15 cellular contexts compared by ENCODE assay signal in the genomic region with DNA sequence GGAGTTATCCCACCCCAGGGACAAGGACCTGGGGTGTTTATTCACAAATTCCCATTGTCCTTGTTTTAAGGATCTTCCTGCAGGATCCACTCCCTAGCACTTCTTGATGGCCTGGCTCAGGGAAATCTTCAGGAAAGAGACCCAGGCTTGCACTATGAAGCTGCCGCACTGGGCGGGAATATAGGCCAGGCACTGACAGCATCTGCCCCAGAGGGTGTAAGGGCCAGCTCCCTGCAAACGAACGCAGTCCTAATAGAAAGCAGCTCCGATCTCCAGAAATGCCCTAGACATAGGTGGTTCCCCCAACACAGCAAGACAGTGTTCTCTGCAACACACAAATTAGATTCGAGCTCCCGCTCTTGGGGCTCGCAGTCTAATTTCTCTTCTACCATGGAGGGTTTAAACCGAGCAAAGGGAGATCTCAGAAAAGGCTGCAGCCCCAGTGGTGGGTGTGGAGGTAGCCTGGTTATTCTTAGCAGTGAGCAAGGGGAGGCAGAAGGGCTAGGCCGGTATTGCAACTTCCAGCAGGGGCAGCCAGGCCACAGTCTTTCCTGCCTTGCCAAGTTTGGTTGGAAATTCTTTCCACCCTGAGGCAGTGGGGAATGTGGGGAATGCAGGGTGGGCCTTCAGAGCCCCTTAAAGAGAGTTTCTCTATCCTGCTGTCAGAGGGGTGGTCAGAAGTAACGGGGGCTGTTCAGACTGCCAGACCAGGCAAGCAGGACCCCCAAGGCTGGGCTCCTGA. TPM values are rescaled to one million over a fixed set of nuclear protein-coding genes. Genes with fewer than 3 reads are reported as not detected.
DNase-seq lines count a peak whose midpoint lies in the region; ATAC-seq, FAIRE-seq and TF ChIP-seq lines count a peak whose summit lies in the region.
"Had no signal": no experiment of that assay in that cellular context is flagged by ENCODE, and none has a peak within 500 bp of the region (broad histone marks: within the 10 kb centered on the region; RNA-seq: fewer than 3 reads in every experiment).

No MANE protein-coding gene starts in this region.

- H2BK5ac ChIP-seq in H1 (ENCODE audit: low read depth, low read length): peak overlapping the region; percentile 69

- H3K9ac ChIP-seq in H1 (replicated peaks in 1 of 4; ENCODE audit: extremely low read depth in 1 of 4, low read depth in 3 of 4, low read length in 3 of 4): no peak overlapping the region; a peak in 1 of 7 replicates
- H3K9ac ChIP-seq in stomach smooth muscle (ENCODE audit: low read length in 2 of 2): peak overlapping the region; percentile 13 to 22
- H3K9ac ChIP-seq: BLaER1 had no signal

- TF ChIP-seq EP300 in H1 (IDR thresholded peaks at IDR 0.05; ENCODE audit: borderline replicate concordance in 1 of 2, low read depth in 2 of 2, low read length in 2 of 2): no peak

- H3K4me3 ChIP-seq in H1 (ENCODE audit: extremely low read depth in 1 of 4, insufficient read depth in 2 of 4, low read depth in 3 of 4, low read length in 4 of 4): no peak overlapping the region
- peak overlapping the region in 1 of 2 donors; percentile 40 for H3K4me3 ChIP-seq in stomach smooth muscle (ENCODE audit: low read length in 2 of 2)
- H3K4me3 ChIP-seq: BLaER1, SJCRH30 had no signal

- ATAC-seq in memory B cell (ENCODE audit: low read depth) (no peak), HG03045 (IDR thresholded peaks at IDR 0.05; ENCODE audit: unreplicated experiment) (no peak)
- ATAC-seq in stimulated activated naive CD8-positive, alpha-beta T cell treated with anti-CD3 and anti-CD28 coated beads, Interleukin-15, Interleukin-2, amounts not matched to agents 100 U/mL and 50 U/mL, for 24 hours: no peak

- H3K27ac Mint-ChIP-seq in IgD-negative memory B cell: peak overlapping the region in 2 of 3 donors; percentile 68 to 71
- peak overlapping the region; percentile 76 for H3K27ac Mint-ChIP-seq in memory B cell
- H3K27ac Mint-ChIP-seq: HFFc6 had no signal

- H3K14ac ChIP-seq in H1 (ENCODE audit: insufficient read length): no peak overlapping the region

- no peaks in the 10 kb centered on the region for H4K20me1 ChIP-seq in H1 (replicated peaks in 1 of 2; ENCODE audit: control insufficient read depth in 1 of 2, insufficient read depth in 2 of 2, low read length in 2 of 2)
- H4K20me1 ChIP-seq: BLaER1 had no signal

- peak overlapping the region; percentile 66 for H3K18ac ChIP-seq in H1 (ENCODE audit: extremely low read depth, low read length)

- H3K36me3 ChIP-seq in H1 (ENCODE audit: control insufficient read depth in 2 of 4, insufficient read depth in 4 of 4, low read length in 3 of 4): no peaks in the 10 kb centered on the region
- H3K36me3 ChIP-seq in stomach smooth muscle (ENCODE audit: control insufficient read depth in 2 of 2, insufficient read depth in 2 of 2, low read length in 2 of 2): no peaks in the 10 kb centered on the region
- H3K36me3 ChIP-seq: BLaER1, SJCRH30 had no signal

- H3K27me3 Mint-ChIP-seq in IgD-negative memory B cell (no peaks in the 10 kb centered on the region), memory B cell (no peaks in the 10 kb centered on the region)

- peak; percentile 38 to 51 (median 46) for TF ChIP-seq CTCF in H1 (IDR thresholded peaks at IDR 0.05; ENCODE audit: control extremely low read depth in 1 of 3, insufficient read depth in 1 of 3, low read depth in 1 of 3, low read length in 3 of 3)

- no peak for TF ChIP-seq POLR2A in H1 (IDR thresholded peaks at IDR 0.05; ENCODE audit: control extremely low read depth in 1 of 2, low read depth in 2 of 2, low read length in 2 of 2)

- H2BK12ac ChIP-seq in H1 (ENCODE audit: low read depth, low read length): peak overlapping the region; percentile 62; the same call in 1 of the 2 replicates

- peaks cover 3 to 17% (median 14%) of the 10 kb centered on the region in 4 experiments for H3K4me1 ChIP-seq in H1 (replicated peaks in 1 of 4; ENCODE audit: control insufficient read depth in 3 of 4, insufficient read depth in 4 of 4, low read length in 3 of 4)
- H3K4me1 ChIP-seq in stomach smooth muscle (ENCODE audit: control insufficient read depth, insufficient read depth, low read length): peaks cover 53% of the 10 kb centered on the region
- H3K4me1 ChIP-seq: BLaER1, SJCRH30 had no signal

- peak overlapping the region; percentile 19 to 21; a peak in 2 of 4 replicates for H3K4me2 ChIP-seq in H1 (ENCODE audit: insufficient read depth in 1 of 2, low read depth in 2 of 2, low read length in 2 of 2)
- H3K4me2 ChIP-seq: BLaER1 had no signal

- no peaks in the 10 kb centered on the region; the same call in none of the 2 replicates for H3K23me2 ChIP-seq in H1 (ENCODE audit: low read depth, low read length)

- H3K27ac ChIP-seq in H1 (ENCODE audit: low read depth, low read length): peak overlapping the region; percentile 29; the same call in 1 of the 2 replicates
- peak overlapping the region; percentile 78 for H3K27ac ChIP-seq in stomach smooth muscle (ENCODE audit: low read length)
- H3K27ac ChIP-seq: BLaER1, HL-60, SJCRH30 had no signal

- WGBS in H1 (ENCODE audit: extremely low coverage in 1 of 2, insufficient coverage in 1 of 2, insufficient read length in 1 of 2, insufficient replicate concordance in 2 of 2, low coverage in 1 of 2, low lambda C conversion rate in 2 of 2, missing lambda C conversion rate in 1 of 2), 2 experiments: 59% methylated on average over 11 of the region's 11 CpGs; no CpG with 5 or more reads in 1 of the 2 experiments

- H3K36me3 Mint-ChIP-seq in IgD-negative memory B cell: no peaks in the 10 kb centered on the region
- no peaks in the 10 kb centered on the region for H3K36me3 Mint-ChIP-seq in memory B cell

- FAIRE-seq in H1 (lab: Jason Lieb, UNC): peak; percentile 52

- no peak overlapping the region for H3K23ac ChIP-seq in H1 (ENCODE audit: insufficient read length)

- DNase-seq in H1 (ENCODE audit: low read depth in 1 of 2, low spot score in 2 of 2) (peak; percentile 36 to 65), memory B cell (ENCODE audit: low spot score in 2 of 2) (no peak), hippocampal formation (lab: John Stamatoyannopoulos, UW) (no peak), NCI-H510A (lab: John Stamatoyannopoulos, UW) (no peak)
- DNase-seq in stimulated activated naive CD8-positive, alpha-beta T cell treated with anti-CD3 and anti-CD28 coated beads, Interleukin-15, Interleukin-2, amounts not matched to agents 100 U/mL and 50 U/mL, for 24 hours: no peak
- DNase-seq: activated CD8-positive, alpha-beta memory T cell treated with anti-CD3 and anti-CD28 coated beads for 24 hours; activated naive CD4-positive, alpha-beta T cell; HFFc6; NCI-H187 treated with DMSO at 0.1 percent for 48 hours; SJCRH30 had no signal

- H2BK120ac ChIP-seq in H1 (replicated peaks; ENCODE audit: low read depth, low read length): peak overlapping the region; percentile 25

- H3K4me1 Mint-ChIP-seq in IgD-negative memory B cell (peaks cover 22 to 32% (median 27%) of the 10 kb centered on the region in 3 donors), memory B cell (peaks cover 26% of the 10 kb centered on the region)

- H2BK20ac ChIP-seq in H1 (ENCODE audit: low read length): peak overlapping the region; percentile 97; the same call in 1 of the 2 replicates

- peak overlapping the region; percentile 85 for H2BK15ac ChIP-seq in H1 (ENCODE audit: low read length)

- H3K9me3 Mint-ChIP-seq in IgD-negative memory B cell: peaks cover 0 to 2% (median 0%) of the 10 kb centered on the region in 3 donors
- peaks cover 2% of the 10 kb centered on the region for H3K9me3 Mint-ChIP-seq in memory B cell

- H3K79me2 ChIP-seq in H1 (ENCODE audit: control insufficient read depth in 1 of 2, insufficient read depth in 2 of 2, low read length in 2 of 2): no peaks in the 10 kb centered on the region

- H4K5ac ChIP-seq in H1 (ENCODE audit: insufficient read length, low read depth, low read length): no peak overlapping the region

- H4K91ac ChIP-seq in H1 (replicated peaks; ENCODE audit: insufficient read length, low read length): peak overlapping the region; percentile 13

- H3K27me3 ChIP-seq in H1 (replicated peaks in 1 of 4; ENCODE audit: control insufficient read depth in 3 of 4, extremely low read depth in 1 of 4, insufficient read depth in 3 of 4, low read length in 3 of 4): no peaks in the 10 kb centered on the region
- H3K27me3 ChIP-seq in stomach smooth muscle (ENCODE audit: control insufficient read depth in 1 of 2, insufficient read depth in 2 of 2, low read length in 2 of 2): no peaks in the 10 kb centered on the region
- H3K27me3 ChIP-seq: BLaER1 had no signal

- POLR2A ChIA-PET in H1 (lab: Charles Lee; ENCODE audit: partially characterized antibody): interaction anchor here (0.9 to 1.4 kb wide), 5 partner anchors 8 to 33 kb away, joined by 3 to 4 read pairs (median 3); no protein-coding TSS in a partner anchor

- peak overlapping the region; percentile 58; the same call in 1 of the 2 replicates for H4K8ac ChIP-seq in H1 (ENCODE audit: extremely low read depth, insufficient read depth, low read length)

- H3K79me1 ChIP-seq in H1 (ENCODE audit: low read depth, low read length): no peaks in the 10 kb centered on the region

- H2AK5ac ChIP-seq in H1 (ENCODE audit: low read depth, low read length): peak overlapping the region; percentile 58; the same call in 1 of the 2 replicates

- CTCF ChIA-PET in H1 (lab: Charles Lee; ENCODE audit: partially characterized antibody): interaction anchor here (0.7 to 1.8 kb wide), 15 partner anchors 9 to 402 kb away, joined by 3 to 7 read pairs (median 3); partner anchors contain the start of gene FICD

- H3K56ac ChIP-seq in H1 (replicated peaks; ENCODE audit: insufficient read length, low read depth, low read length): no peak overlapping the region

- peak; percentile 44 to 50; a peak in 3 of 4 replicates for TF ChIP-seq RAD21 in H1 (IDR thresholded peaks at IDR 0.05 in 1 of 2, conservative IDR thresholded peaks at IDR 0.05 in 1 of 2; ENCODE audit: low read depth in 2 of 2, low read length in 2 of 2)

- H3K4me3 Mint-ChIP-seq in IgD-negative memory B cell (no peak overlapping the region), memory B cell (no peak overlapping the region)
- H3K4me3 Mint-ChIP-seq: HFFc6 had no signal

- H3K4ac ChIP-seq in H1 (replicated peaks; ENCODE audit: insufficient read length, low read depth, low read length): no peak overlapping the region

- H2AFZ ChIP-seq in H1 (ENCODE audit: low read length): peak overlapping the region; percentile 94

- H3K9me3 ChIP-seq in H1 (ENCODE audit: insufficient read depth in 2 of 2, low read depth in 1 of 2, low read length in 1 of 2): no peaks in the 10 kb centered on the region
- H3K9me3 ChIP-seq in stomach smooth muscle (ENCODE audit: control insufficient read depth in 2 of 2, low read length in 2 of 2): no peaks in the 10 kb centered on the region
- H3K9me3 ChIP-seq: BLaER1, SJCRH30 had no signal

RNA-seq across cellular contexts. Expression of gene WSCD2, which starts 16.1 kb away (rescaled TPM):
- 2.8 TPM for polyA plus RNA-seq in IgD-negative memory B cell
- 1.7 and 2.2 TPM in 2 replicates for total RNA-seq in H1 (2021; fragmentation: NEBNext Ultra II Directional; extraction: Animal tissue kit (Norgen Biotek cat#: 25700))
- 0.99 and 1.3 TPM in 2 replicates for polyA plus RNA-seq in H1 (2011; rRNA removed)
- 1.00 TPM for polyA plus RNA-seq in H1 (2011; cell fraction: cytosol; rRNA removed)
- polyA plus RNA-seq in H1 (2011; cell fraction: nucleus; rRNA removed): 2.6 TPM
- polyA plus RNA-seq in H1 (2012, experiment 1 of 2): 1.1 to 2.5 TPM (median 1.3 TPM) in 4 replicates
- polyA plus RNA-seq in H1 (2012, experiment 2 of 2): 1.1 TPM
- 0.73 TPM for polyA plus RNA-seq in H1 (2013, experiment 1 of 2)
- polyA plus RNA-seq in H1 (2013, experiment 2 of 2): 0.70 TPM
- 1.7 and 5.8 TPM in 2 replicates for polyA minus RNA-seq in H1 (2011; rRNA and poly(A)+ RNA removed)
- 1.9 TPM for polyA minus RNA-seq in H1 (2011; cell fraction: cytosol; rRNA and poly(A)+ RNA removed)
- 4.1 TPM for polyA minus RNA-seq in H1 (2011; cell fraction: nucleus; rRNA and poly(A)+ RNA removed)
- total RNA-seq: HFFc6, SJCRH30 had no signal

Comparison
In these comparisons a context has a peak if more than half of its experiments do, and no peak if none do; other contexts are left out.
1. DNase-seq: peak in H1 (2 of 2); none in memory B cell (0 of 2), hippocampal formation (0 of 2), NCI-H510A (single experiment) and stimulated activated naive CD8-positive, alpha-beta T cell treated with anti-CD3 and anti-CD28 coated beads, Interleukin-15, Interleukin-2, amounts not matched to agents 100 U/mL and 50 U/mL, for 24 hours (single experiment).
2. H3K9ac ChIP-seq: peak in stomach smooth muscle (2 of 2); none in H1 (0 of 4).